Comparison of ENCODE assay signal across 1 cellular context in the genomic region with DNA sequence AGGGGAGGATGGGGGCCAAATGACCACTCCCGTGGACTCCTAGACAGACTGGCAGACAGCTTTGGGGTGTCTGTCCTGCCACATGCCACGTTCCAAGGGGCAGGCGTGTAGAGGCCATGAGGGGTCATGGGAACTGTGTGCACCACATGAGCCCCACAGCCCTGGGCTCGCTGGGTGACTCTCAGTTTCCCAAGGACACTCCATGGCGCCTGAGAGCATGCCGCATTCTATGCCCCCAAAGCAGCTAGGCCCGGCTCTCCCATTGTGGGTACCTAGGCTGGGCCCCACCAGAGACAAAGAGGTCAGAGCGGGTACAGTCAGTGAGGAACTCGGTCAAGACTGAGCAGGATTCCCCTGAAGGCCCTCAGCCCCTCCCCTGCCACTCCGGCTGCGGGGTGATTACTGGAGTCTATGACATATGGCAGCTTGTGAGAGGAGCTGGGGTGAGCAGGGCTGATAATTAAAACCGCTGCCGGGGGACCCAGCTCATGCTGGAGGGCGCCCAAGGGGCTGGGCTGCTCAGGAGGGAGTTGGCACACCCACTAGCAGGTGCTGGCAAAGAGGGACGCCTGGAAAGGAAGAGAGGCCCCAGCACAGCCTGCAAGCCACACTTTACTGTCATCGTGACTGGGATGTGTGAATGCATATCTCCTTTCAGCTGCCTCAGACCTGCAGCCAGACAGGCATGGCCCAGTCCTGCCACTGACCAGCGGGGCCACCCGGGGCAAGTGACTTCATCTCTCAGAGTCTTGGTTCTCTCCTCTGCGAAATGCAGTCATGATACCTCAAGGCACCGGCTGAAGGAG.
TF ChIP-seq lines count a peak whose summit lies in the region.

No MANE protein-coding gene starts in this region.

TF ChIP-seq in K562, 482 proteins besides CTCF, POLR2A, EP300 and RAD21:
- TF ChIP-seq RBFOX2 (IDR thresholded peaks at IDR 0.05; ENCODE audit: low read depth, low read length) (0 out of 2 replicates have a peak, but pooled peaks have one; percentile 29), POLR2G (IDR thresholded peaks at IDR 0.05; ENCODE audit: low read depth, low read length) (0 out of 2 replicates have a peak, but pooled peaks have one; percentile 14), MCM7 (IDR thresholded peaks at IDR 0.05) (no peak)
